In genomic region chr22:29632672-29633071, GRCh38 we compare ENCODE assay signal across 19 cellular contexts. TPM values are rescaled to one million over a fixed set of nuclear protein-coding genes. Genes with fewer than 3 reads are reported as not detected.
DNase-seq lines count a peak whose midpoint lies in the region; ATAC-seq, FAIRE-seq and TF ChIP-seq lines count a peak whose summit lies in the region.
"Had no signal": no experiment of that assay in that cellular context is flagged by ENCODE, and none has a peak within 500 bp of the region (broad histone marks: within the 10 kb centered on the region; RNA-seq: fewer than 3 reads in every experiment).

No MANE protein-coding gene starts in this region.

- H3K4me2 ChIP-seq in keratinocyte (ENCODE audit: control insufficient read depth, extremely low read depth, insufficient read depth, low read depth, low read length) = no peak overlapping the region

- dilution Hi-C loops in keratinocyte (cut with MboI; ENCODE audit: extremely low pct_ligation_motif_present, low sequenced_read_pairs) = no loop called here

- H3K79me2 ChIP-seq in keratinocyte (ENCODE audit: control insufficient read depth, insufficient read depth, low read length) = peaks cover 95% of the 10 kb centered on the region

- H2AFZ ChIP-seq in keratinocyte (ENCODE audit: control insufficient read depth, low read length) = no peak overlapping the region

- H3K4me1 Mint-ChIP-seq in CD4-positive, CD25-positive, alpha-beta regulatory T cell = peaks cover 20 to 46% (median 34%) of the 10 kb centered on the region in 4 donors

- no peaks in the 10 kb centered on the region for H3K27me3 Mint-ChIP-seq in CD4-positive, CD25-positive, alpha-beta regulatory T cell

- peak overlapping the region; percentile 51 to 56 (median 54) for H3K27ac Mint-ChIP-seq in CD4-positive, CD25-positive, alpha-beta regulatory T cell

- no peaks in the 10 kb centered on the region for H4K20me1 ChIP-seq in keratinocyte (ENCODE audit: control insufficient read depth, extremely low read depth, insufficient read depth, low read length)

- no peak overlapping the region for H3K27ac ChIP-seq in CD4-positive, CD25-positive, alpha-beta regulatory T cell (ENCODE audit: insufficient read depth, low read length, poor library complexity, severe bottlenecking)
- peak overlapping the region; percentile 36 for H3K27ac ChIP-seq in RWPE2 (ENCODE audit: poor library complexity, severe bottlenecking)
- no peak overlapping the region for H3K27ac ChIP-seq in keratinocyte (ENCODE audit: control insufficient read depth, insufficient read depth, low read length)

- no peaks in the 10 kb centered on the region for H3K4me1 ChIP-seq in CD4-positive, CD25-positive, alpha-beta regulatory T cell (ENCODE audit: control insufficient read depth, insufficient read depth, low read length, poor library complexity, severe bottlenecking)
- H3K4me1 ChIP-seq in RWPE2 (ENCODE audit: insufficient read depth, poor library complexity, severe bottlenecking) (peaks cover 6% of the 10 kb centered on the region), keratinocyte (ENCODE audit: control insufficient read depth, extremely low read depth, insufficient read depth, low read length) (no peaks in the 10 kb centered on the region)

- no peak overlapping the region for H3K9ac ChIP-seq in keratinocyte (ENCODE audit: control insufficient read depth, extremely low read depth, insufficient read depth, low read length)

- DNase-seq in CD4-positive, CD25-positive, alpha-beta regulatory T cell = no peak
- no peak for DNase-seq in GM12891 (ENCODE audit: insufficient read length, low spot score)
- DNase-seq in RWPE2 (ENCODE audit: low spot score) = no peak
- no peak for DNase-seq in keratinocyte (ENCODE audit: low read depth, low spot score)
- no peak for DNase-seq in medulla oblongata (ENCODE audit: extremely low spot score)
- DNase-seq in head of caudate nucleus = no peak
- no peak for DNase-seq in NOMO-1 treated with dmso at 0.1 percent for 144 hours (lab: John Stamatoyannopoulos, UW; ENCODE audit: unreplicated experiment)
- DNase-seq: ACHN, AML-193, Calu3, DMS53, NCI-H1436 treated with DMSO at 0.1 percent for 48 hours, NCI-H2081 treated with DMSO at 0.1 percent for 48 hours, NCI-H510A treated with DMSO at 0.1 percent for 48 hours, NCI-H82, Right ventricle myocardium superior had no signal

- H3K9me3 Mint-ChIP-seq in CD4-positive, CD25-positive, alpha-beta regulatory T cell = no peaks in the 10 kb centered on the region

- H3K36me3 ChIP-seq in CD4-positive, CD25-positive, alpha-beta regulatory T cell (ENCODE audit: control insufficient read depth, insufficient read depth, low read length) = peaks cover 7% of the 10 kb centered on the region
- peaks cover 14% of the 10 kb centered on the region; the same call in 1 of the 2 replicates for H3K36me3 ChIP-seq in RWPE2 (ENCODE audit: low read depth)
- peaks cover 5 to 12% of the 10 kb centered on the region in 2 experiments for H3K36me3 ChIP-seq in keratinocyte (ENCODE audit: control insufficient read depth in 2 of 2, extremely low read depth in 1 of 2, insufficient read depth in 2 of 2, low read length in 2 of 2)

- H3K4me3 Mint-ChIP-seq in CD4-positive, CD25-positive, alpha-beta regulatory T cell = no peak overlapping the region

- no peak for ATAC-seq in CD4-positive, CD25-positive, alpha-beta regulatory T cell (ENCODE audit: low read depth in 2 of 2)
- no peak for ATAC-seq in RWPE2 (ENCODE audit: low read depth)
- ATAC-seq: SK-N-SH treated with all-trans-retinoic acid at 6 μM for 48 hours had no signal

- no peak overlapping the region for H3K4me3 ChIP-seq in CD4-positive, CD25-positive, alpha-beta regulatory T cell (ENCODE audit: low read depth, low read length)
- H3K4me3 ChIP-seq in RWPE2 (ENCODE audit: severe bottlenecking) (no peak overlapping the region), keratinocyte (ENCODE audit: control insufficient read depth in 2 of 3, extremely low read depth in 1 of 3, insufficient read depth in 2 of 3, low read depth in 1 of 3, low read length in 3 of 3) (no peak overlapping the region)

- no peaks in the 10 kb centered on the region for H3K9me3 ChIP-seq in CD4-positive, CD25-positive, alpha-beta regulatory T cell (ENCODE audit: control insufficient read depth in 2 of 2, low read length in 2 of 2)
- no peaks in the 10 kb centered on the region for H3K9me3 ChIP-seq in RWPE2 (ENCODE audit: severe bottlenecking)
- H3K9me3 ChIP-seq in keratinocyte (ENCODE audit: control insufficient read depth, low read depth, low read length) = no peaks in the 10 kb centered on the region

- H3K27me3 ChIP-seq in CD4-positive, CD25-positive, alpha-beta regulatory T cell (ENCODE audit: control insufficient read depth, insufficient read depth, low read length) = no peaks in the 10 kb centered on the region
- H3K27me3 ChIP-seq in RWPE2 (ENCODE audit: insufficient read depth, poor library complexity, severe bottlenecking) (no peaks in the 10 kb centered on the region), keratinocyte (ENCODE audit: control insufficient read depth, extremely low read depth, insufficient read depth, low read length) (no peaks in the 10 kb centered on the region)

- intact Hi-C loops in head of caudate nucleus (cut with DNase I) = loop anchor here (10.0 kb wide), 2 partner anchors 372 to 452 kb away; partner anchors contain the start of gene HORMAD2

- peaks cover 7% of the 10 kb centered on the region for H3K36me3 Mint-ChIP-seq in CD4-positive, CD25-positive, alpha-beta regulatory T cell

- FAIRE-seq in GM12891 (lab: Jason Lieb, UNC) (peak; percentile 57), keratinocyte (lab: Jason Lieb, UNC) (peak; percentile 51)
- FAIRE-seq: GM18507, H1 had no signal

- TF ChIP-seq POLR2A in GM12891 (IDR thresholded peaks at IDR 0.05; ENCODE audit: low read depth, low read length) = no peak

- no peaks in the 10 kb centered on the region for H3K9me1 ChIP-seq in keratinocyte (ENCODE audit: control insufficient read depth, extremely low read depth, insufficient read depth, low read length)

- TF ChIP-seq CTCF in RWPE2 (IDR thresholded peaks at IDR 0.05; ENCODE audit: poor library complexity, severe bottlenecking) (no peak), keratinocyte (optimal IDR thresholded peaks at IDR 0.05 in 1 of 3, IDR thresholded peaks at IDR 0.05 in 1 of 3, conservative IDR thresholded peaks at IDR 0.05 in 1 of 3; ENCODE audit: extremely low read depth in 1 of 3, insufficient read depth in 2 of 3, low read length in 3 of 3) (no peak)

TF ChIP-seq in GM12891, 5 proteins besides CTCF, POLR2A, EP300 and RAD21:
- TF ChIP-seq TAF1 (IDR thresholded peaks at IDR 0.05; ENCODE audit: low read depth, low read length) (no peak), PAX5 (IDR thresholded peaks at IDR 0.05; ENCODE audit: insufficient read depth, low read length, severe bottlenecking) (no peak), POLR2AphosphoS5 (IDR thresholded peaks at IDR 0.05; ENCODE audit: low read depth, low read length) (no peak), SPI1 (IDR thresholded peaks at IDR 0.05; ENCODE audit: low read depth, low read length) (no peak), POU2F2 (IDR thresholded peaks at IDR 0.05; ENCODE audit: low read depth, low read length) (no peak)

RNA-seq across cellular contexts. Expression of gene NF2, which starts 29.2 kb away (rescaled TPM):
- total RNA-seq in CD4-positive, CD25-positive, alpha-beta regulatory T cell = 31.6 TPM
- 10 to 100 TPM; 16.4 to 20.0 (median 18.5) TPM for polyA plus RNA-seq in CD4-positive, CD25-positive, alpha-beta regulatory T cell
- 6.5 TPM for polyA plus RNA-seq in GM12891 (2012; ENCODE audit: low read depth, missing spikeins)
- polyA plus RNA-seq in keratinocyte = 23.2 to 112 TPM (median 50.2 TPM) in 3 replicates
- 13.5 TPM for polyA plus RNA-seq in keratinocyte (2011; ENCODE audit: low read depth)
- 52.7 and 56.2 TPM in 2 replicates for polyA plus RNA-seq in keratinocyte (2011; cell fraction: cytosol; rRNA removed)
- polyA plus RNA-seq in keratinocyte (2011; cell fraction: nucleus; rRNA removed) = 72.7 and 76.5 TPM in 2 replicates
- 17.9 and 74.8 TPM in 2 replicates for polyA plus RNA-seq in keratinocyte (2012; ENCODE audit: low replicate concordance)
- polyA minus RNA-seq in keratinocyte = 47.2 to 164 TPM (median 91.6 TPM) in 3 replicates
- polyA minus RNA-seq in keratinocyte (2011; cell fraction: cytosol; rRNA and poly(A)+ RNA removed) = 77.5 TPM
- 46.5 and 81.8 TPM in 2 replicates for polyA minus RNA-seq in keratinocyte (2011; cell fraction: nucleus; rRNA and poly(A)+ RNA removed)

RNA-seq across cellular contexts. Expression of gene NIPSNAP1, which starts 51.8 kb away (rescaled TPM):
- total RNA-seq in CD4-positive, CD25-positive, alpha-beta regulatory T cell = 26.9 TPM
- polyA plus RNA-seq in CD4-positive, CD25-positive, alpha-beta regulatory T cell = 10 to 100 TPM; 48.5 to 61.9 (median 54.5) TPM
- 86.9 TPM for polyA plus RNA-seq in GM12891 (2012; ENCODE audit: low read depth, missing spikeins)
- polyA plus RNA-seq in keratinocyte = 58.3 to 63.1 TPM (median 61.3 TPM) in 3 replicates
- polyA plus RNA-seq in keratinocyte (2011; ENCODE audit: low read depth) = 10.3 TPM
- polyA plus RNA-seq in keratinocyte (2011; cell fraction: cytosol; rRNA removed) = 55.8 and 56.6 TPM in 2 replicates
- 38.1 and 43.8 TPM in 2 replicates for polyA plus RNA-seq in keratinocyte (2011; cell fraction: nucleus; rRNA removed)
- 20.6 and 59.3 TPM in 2 replicates for polyA plus RNA-seq in keratinocyte (2012; ENCODE audit: low replicate concordance)
- polyA minus RNA-seq in keratinocyte = 35.8 to 47.7 TPM (median 43.7 TPM) in 3 replicates
- 50.1 TPM for polyA minus RNA-seq in keratinocyte (2011; cell fraction: cytosol; rRNA and poly(A)+ RNA removed)
- polyA minus RNA-seq in keratinocyte (2011; cell fraction: nucleus; rRNA and poly(A)+ RNA removed) = 15.6 and 23.6 TPM in 2 replicates
